22 cellular contexts compared by ENCODE assay signal in genomic region chr2:206494061-206494460, GRCh38. TPM values are rescaled to one million over a fixed set of nuclear protein-coding genes. Genes with fewer than 3 reads are reported as not detected.
DNase-seq lines count a peak whose midpoint lies in the region; ATAC-seq, FAIRE-seq and TF ChIP-seq lines count a peak whose summit lies in the region.
"Had no signal": no experiment of that assay in that cellular context is flagged by ENCODE, and none has a peak within 500 bp of the region (broad histone marks: within the 10 kb centered on the region; RNA-seq: fewer than 3 reads in every experiment).

No MANE protein-coding gene starts in this region.

- no peaks in the 10 kb centered on the region for H3K36me3 ChIP-seq in KMS-11 (ENCODE audit: insufficient read depth)
- no peaks in the 10 kb centered on the region for H3K36me3 ChIP-seq in GM12878 (ENCODE audit: control insufficient read depth in 2 of 2, insufficient read depth in 2 of 2, low read length in 1 of 2)
- no peaks in the 10 kb centered on the region for H3K36me3 ChIP-seq in upper lobe of left lung
- H3K36me3 ChIP-seq in WERI-Rb-1: no peaks in the 10 kb centered on the region
- H3K36me3 ChIP-seq: BLaER1 had no signal

- SMC1A ChIA-PET in GM12878 (lab: Charles Lee; ENCODE audit: uncharacterized antibody, unreplicated experiment): interaction anchor here (0.7 to 1.1 kb wide), 5 partner anchors 11 to 102 kb away, joined by 3 to 6 read pairs (median 3); no protein-coding TSS in a partner anchor

- RAD21 ChIA-PET in GM12878 (lab: Charles Lee; ENCODE audit: unreplicated experiment): interaction anchor here (0.6 to 1.6 kb wide), 4 partner anchors 23 to 269 kb away, joined by 3 read pairs; no protein-coding TSS in a partner anchor

- DNase-seq in GM12865 (ENCODE audit: low read depth) (peak; percentile 7), GM12878 (ENCODE audit: low read depth, low spot score) (no peak), NCI-H748 treated with DMSO at 0.1 percent for 48 hours (lab: John Stamatoyannopoulos, UW) (no peak), upper lobe of left lung (no peak), WERI-Rb-1 (no peak), NCI-H1105 (lab: John Stamatoyannopoulos, UW) (no peak)
- DNase-seq: Caco-2; CD4-positive, CD25-positive, alpha-beta regulatory T cell; CD8-positive, alpha-beta T cell; DMS153; DND-41; GOT3; H7; HCEC 1CT had no signal

- intact Hi-C loops in GM12878 (cut with micrococcal nuclease; ENCODE audit: unreplicated experiment): no loop called here

- TF ChIP-seq EP300 in GM12878 (IDR thresholded peaks at IDR 0.05; ENCODE audit: borderline replicate concordance in 1 of 2, control insufficient read depth in 1 of 2, low read depth in 2 of 2, low read length in 2 of 2) (no peak), upper lobe of left lung (IDR thresholded peaks at IDR 0.05) (no peak)

- TF ChIP-seq CTCF in GM12865 (IDR thresholded peaks at IDR 0.05; ENCODE audit: insufficient read depth, low read depth, low read length, missing control alignments): no peak
- no peak for TF ChIP-seq CTCF in KMS-11 (conservative IDR thresholded peaks at IDR 0.05; ENCODE audit: low read depth, low read length)
- no peak for TF ChIP-seq CTCF in GM12878 (IDR thresholded peaks at IDR 0.05 in 2 of 3, conservative IDR thresholded peaks at IDR 0.05 in 1 of 3; ENCODE audit: control insufficient read depth in 2 of 3, extremely low read depth in 1 of 3, insufficient read depth in 1 of 3, low read depth in 3 of 3, low read length in 3 of 3)
- TF ChIP-seq CTCF in upper lobe of left lung (IDR thresholded peaks at IDR 0.05): no peak
- TF ChIP-seq CTCF in WERI-Rb-1 (IDR thresholded peaks at IDR 0.05; ENCODE audit: low read depth, low read length): no peak

- H4K20me1 ChIP-seq in KMS-11 (ENCODE audit: insufficient read depth) (no peaks in the 10 kb centered on the region), GM12878 (ENCODE audit: control insufficient read depth, insufficient read depth) (no peaks in the 10 kb centered on the region)
- H4K20me1 ChIP-seq: BLaER1 had no signal

- CTCF ChIA-PET in GM12878 (lab: Yijun Ruan, JAX): interaction anchor here (1.3 kb wide), 1 partner anchor 19 kb away, joined by 3 read pairs; no protein-coding TSS in a partner anchor

- H3K4me1 ChIP-seq in KMS-11 (ENCODE audit: low read depth, poor library complexity, severe bottlenecking): peaks cover 13% of the 10 kb centered on the region
- no peaks in the 10 kb centered on the region for H3K4me1 ChIP-seq in GM12878 (ENCODE audit: control insufficient read depth, insufficient read depth, low read length)
- H3K4me1 ChIP-seq in upper lobe of left lung: no peaks in the 10 kb centered on the region
- H3K4me1 ChIP-seq: BLaER1, Caco-2 had no signal

- H3K4me2 ChIP-seq in KMS-11: peak overlapping the region; percentile 31
- H3K4me2 ChIP-seq in GM12878 (ENCODE audit: control insufficient read depth, insufficient read depth): no peak overlapping the region
- H3K4me2 ChIP-seq: BLaER1 had no signal

- FAIRE-seq in GM12878 (lab: Jason Lieb, UNC): no peak
- FAIRE-seq: A204.1, G401.6, GM12891 had no signal

- TF ChIP-seq POLR2A in GM12878 (IDR thresholded peaks at IDR 0.05; ENCODE audit: low read depth, low read length) (no peak), upper lobe of left lung (IDR thresholded peaks at IDR 0.05) (no peak)

- 75% methylated on average over 1 of the region's 1 CpG for WGBS in GM12878 (ENCODE audit: insufficient coverage, insufficient replicate concordance, low lambda C conversion rate, missing lambda C conversion rate)
- 79 to 88% methylated on average over 1 of the region's 1 CpG for WGBS in upper lobe of left lung, 2 donors

- H3K9ac ChIP-seq in KMS-11: no peak overlapping the region
- no peak overlapping the region for H3K9ac ChIP-seq in GM12878 (ENCODE audit: control insufficient read depth, insufficient read depth, low read length)
- H3K9ac ChIP-seq: BLaER1 had no signal

- H2AFZ ChIP-seq in KMS-11 (ENCODE audit: low read depth) (no peak overlapping the region), GM12878 (ENCODE audit: control insufficient read depth, low read depth, low read length) (no peak overlapping the region)

- no peak overlapping the region for H3K27ac ChIP-seq in KMS-11
- H3K27ac ChIP-seq in GM12878 (ENCODE audit: control insufficient read depth, insufficient read depth): no peak overlapping the region
- H3K27ac ChIP-seq in upper lobe of left lung: no peak overlapping the region
- no peak overlapping the region for H3K27ac ChIP-seq in WERI-Rb-1
- H3K27ac ChIP-seq: 22Rv1, BLaER1, C4-2B had no signal

- peak; percentile 67 for ATAC-seq in GM18867 (IDR thresholded peaks at IDR 0.05; ENCODE audit: unreplicated experiment)
- peak; percentile 72 for ATAC-seq in GM12878
- no peak for ATAC-seq in upper lobe of left lung (ENCODE audit: low FRiP score in 2 of 2)
- ATAC-seq: CD8-positive, alpha-beta T cell had no signal

- H3K27me3 ChIP-seq in KMS-11 (ENCODE audit: insufficient read depth, low read depth) (no peaks in the 10 kb centered on the region), GM12878 (replicated peaks in 1 of 2; ENCODE audit: control insufficient read depth in 2 of 2, insufficient read depth in 2 of 2, low read length in 1 of 2) (no peaks in the 10 kb centered on the region), upper lobe of left lung (no peaks in the 10 kb centered on the region), WERI-Rb-1 (ENCODE audit: insufficient read depth, low read depth, severe bottlenecking) (no peaks in the 10 kb centered on the region)
- H3K27me3 ChIP-seq: BLaER1 had no signal

- BruUV-seq in GM12878 (replicated peaks; lab: Mats Ljungman, UMichigan): no TSS peak

- in situ Hi-C loops in GM12878 (cut with MboI): no loop called here

- H3K4me3 ChIP-seq in GM12865 (ENCODE audit: low read depth, low read length): no peak overlapping the region
- no peak overlapping the region for H3K4me3 ChIP-seq in KMS-11 (IDR thresholded peaks at IDR 0.05; ENCODE audit: insufficient read depth, low read depth, low read length)
- H3K4me3 ChIP-seq in GM12878: no peak overlapping the region
- no peak overlapping the region for H3K4me3 ChIP-seq in upper lobe of left lung
- H3K4me3 ChIP-seq in WERI-Rb-1 (ENCODE audit: low read depth, low read length): no peak overlapping the region
- H3K4me3 ChIP-seq: BLaER1 had no signal

- H3K79me2 ChIP-seq in KMS-11 (ENCODE audit: insufficient read depth, low read depth): no peaks in the 10 kb centered on the region
- H3K79me2 ChIP-seq in GM12878 (ENCODE audit: control insufficient read depth, insufficient read depth, low read length): no peaks in the 10 kb centered on the region

- no peak for TF ChIP-seq RAD21 in GM12878 (IDR thresholded peaks at IDR 0.05; ENCODE audit: insufficient read depth, low read depth, low read length)

- POLR2A ChIA-PET in GM12878 (lab: Charles Lee): interaction anchor here (1.0 kb wide), 1 partner anchor 19 kb away, joined by 3 read pairs; no protein-coding TSS in a partner anchor

- H3K9me3 ChIP-seq in GM12878 (replicated peaks; ENCODE audit: control insufficient read depth, insufficient read depth, low read length): no peaks in the 10 kb centered on the region
- H3K9me3 ChIP-seq in upper lobe of left lung: no peaks in the 10 kb centered on the region
- no peaks in the 10 kb centered on the region for H3K9me3 ChIP-seq in WERI-Rb-1 (ENCODE audit: severe bottlenecking)
- H3K9me3 ChIP-seq: BLaER1, Caco-2 had no signal

TF ChIP-seq in GM12878, 131 proteins besides CTCF, POLR2A, EP300 and RAD21 (continues in another document):
- TF ChIP-seq SMAD5 (IDR thresholded peaks at IDR 0.05; ENCODE audit: low read depth) (no peak), RB1 (IDR thresholded peaks at IDR 0.05; ENCODE audit: borderline replicate concordance) (no peak), ATF2 (IDR thresholded peaks at IDR 0.05; ENCODE audit: low read length) (no peak), RELA (IDR thresholded peaks at IDR 0.05; ENCODE audit: borderline replicate concordance, partially characterized antibody) (no peak), IKZF1 (conservative IDR thresholded peaks at IDR 0.05) (no peak), BRCA1 (IDR thresholded peaks at IDR 0.05; ENCODE audit: low read depth, low read length) (no peak), NR2C1 (IDR thresholded peaks at IDR 0.05) (no peak), IKZF2 (IDR thresholded peaks at IDR 0.05) (no peak)

RNA-seq across cellular contexts. Expression of gene ADAM23, which starts 50.7 kb away (rescaled TPM):
- 51.4 and 53.5 TPM in 2 replicates for total RNA-seq in GM12878 (2013; cell fraction: nucleolus; rRNA removed)
- total RNA-seq in GM12878 (2014; rRNA removed): 11.0 and 12.8 TPM in 2 replicates
- 19.3 and 20.6 TPM in 2 replicates for total RNA-seq in GM12878 (2014; rRNA removed; fragmentation: Illumina TruSeq; extraction: Trizol)
- 36.9 and 41.8 TPM in 2 replicates for total RNA-seq in GM12878 (2021)
- polyA plus RNA-seq in GM12878 (2011; ENCODE audit: low read depth): 8.1 TPM
- polyA plus RNA-seq in GM12878 (2011; rRNA removed): 26.2 and 31.4 TPM in 2 replicates
- 25.4 and 28.4 TPM in 2 replicates for polyA plus RNA-seq in GM12878 (2011; cell fraction: cytosol; rRNA removed)
- 19.6 and 26.4 TPM in 2 replicates for polyA plus RNA-seq in GM12878 (2011; cell fraction: nucleus; rRNA removed)
- polyA plus RNA-seq in GM12878 (2012): 10.1 and 12.2 TPM in 2 replicates
- 36.1 and 50.7 TPM in 2 replicates for polyA plus RNA-seq in GM12878 (2014; fragmentation: Illumina TruSeq; extraction: Trizol)
- polyA plus RNA-seq in GM12878 (2014; fragmentation: Nextera tagmentation; extraction: Ambion mirVana): 10 to 100 TPM in 1 of 2 experiments, 1 to 10 TPM in 1; 7.9 to 11.9 TPM
- polyA plus RNA-seq in GM12878 (2014; rRNA removed): 24.0 and 24.5 TPM in 2 replicates
- polyA plus RNA-seq in GM12878 (2016; fragmentation: Nextera tagmentation; extraction: Ambion mirVana): 10 to 100 TPM in 1 of 2 experiments, 1 to 10 TPM in 1; 5.7 to 11.4 TPM
- 36.3 and 48.4 TPM in 2 replicates for polyA minus RNA-seq in GM12878 (2011; rRNA and poly(A)+ RNA removed)
- 11.5 and 14.9 TPM in 2 replicates for polyA minus RNA-seq in GM12878 (2011; cell fraction: cytosol; rRNA and poly(A)+ RNA removed)
- 23.8 and 32.9 TPM in 2 replicates for polyA minus RNA-seq in GM12878 (2011; cell fraction: nucleus; rRNA and poly(A)+ RNA removed)
- total RNA-seq in upper lobe of left lung: 1 to 10 TPM in 2 of 6 donors, under 1 TPM in 3, not detected in 1; 0.15 to 3.5 (median 0.89) TPM

Comparison
In these comparisons a context has a peak if more than half of its experiments do, and no peak if none do; other contexts are left out.
1. ATAC-seq: peak in GM18867 (single experiment) and GM12878 (single experiment); none in upper lobe of left lung (0 of 2).